Comparison of ENCODE assay signal across 8 cellular contexts in the genomic region with DNA sequence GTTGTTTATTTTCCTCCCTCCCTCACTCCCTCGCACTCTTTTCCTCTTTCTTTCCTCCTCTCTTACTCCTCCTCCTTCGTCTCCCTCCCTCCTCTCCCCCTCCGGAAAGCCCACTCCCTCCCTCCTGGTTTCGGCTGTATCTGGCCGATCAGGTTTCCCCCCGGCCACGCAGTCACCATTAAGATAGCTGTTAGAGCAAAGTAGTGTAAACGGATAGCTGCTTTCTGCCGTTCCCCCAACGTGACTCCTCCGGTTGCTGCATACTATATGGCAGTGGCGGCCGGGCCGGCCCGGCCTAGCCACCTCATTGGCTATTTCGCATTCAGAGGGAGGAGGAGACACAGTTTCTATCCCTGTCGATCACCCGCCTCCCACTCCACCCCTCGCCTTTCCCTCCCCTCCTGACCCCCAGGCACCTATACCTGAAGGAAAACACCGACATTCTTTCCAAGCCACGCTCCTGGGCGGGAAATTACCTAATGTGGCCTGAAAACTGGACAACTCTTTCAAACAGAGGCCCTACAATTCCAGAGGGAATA. TPM values are rescaled to one million over a fixed set of nuclear protein-coding genes. Genes with fewer than 3 reads are reported as not detected.
DNase-seq lines count a peak whose midpoint lies in the region; ATAC-seq and TF ChIP-seq lines count a peak whose summit lies in the region.

A gene (minus strand): TSS at position 272 of the 539 bp plus-strand sequence. CDS start 277 bp downstream, outside the sequence.

- peaks cover 0 to 32% of the 10 kb centered on the region in 2 donors for H3K4me1 ChIP-seq in left lung

- peaks cover 0 to 100% of the 10 kb centered on the region in 2 donors for H3K27me3 ChIP-seq in left lung

- no peaks in the 10 kb centered on the region for H3K36me3 ChIP-seq in left lung

- DNase-seq in GM03348 (ENCODE audit: low spot score) (peak; percentile 94), NCI-H1436 treated with DMSO at 0.1 percent for 48 hours (lab: John Stamatoyannopoulos, UW) (peak; percentile 74), T-helper 9 cell (peak; percentile 0), dermis microvascular lymphatic vessel endothelial cell (ENCODE audit: low read depth in 2 of 2) (peak; percentile 54 to 88), left lung (peak; percentile 78 to 83), NOMO-1 treated with dmso at 0.1 percent for 144 hours (lab: John Stamatoyannopoulos, UW; ENCODE audit: unreplicated experiment) (no peak)
- DNase-seq in stimulated activated naive CD8-positive, alpha-beta T cell treated with anti-CD3 and anti-CD28 coated beads, Interleukin-15, Interleukin-2, amounts not matched to agents 100 U/mL and 50 U/mL, for 24 hours, result peak; percentile 22

- intact Hi-C loops in left lung (cut with DNase I), result no loop called here

- ATAC-seq in HG02610 (IDR thresholded peaks at IDR 0.05; ENCODE audit: unreplicated experiment), result peak; percentile 73
- ATAC-seq in left lung, result peak; percentile 83
- peak; percentile 20 for ATAC-seq in stimulated activated naive CD8-positive, alpha-beta T cell treated with anti-CD3 and anti-CD28 coated beads, Interleukin-15, Interleukin-2, amounts not matched to agents 100 U/mL and 50 U/mL, for 24 hours

- TF ChIP-seq CTCF in left lung (IDR thresholded peaks at IDR 0.05), result no peak

- peak within 1 kb of the TSS; percentile 55 to 66 for H3K4me3 ChIP-seq in left lung

- no peaks in the 10 kb centered on the region for H3K9me3 ChIP-seq in left lung

- H3K27ac ChIP-seq in left lung, result peak within 1 kb of the TSS in 1 of 2 donors; percentile 53

RNA-seq across cellular contexts. Expression of the gene that starts here (rescaled TPM):
- total RNA-seq in dermis microvascular lymphatic vessel endothelial cell (0.51 TPM in 2 replicates), left lung (1 to 10 TPM; 1.9 to 3.6 TPM)

Comparison
In these comparisons a context has a peak if more than half of its experiments do, and no peak if none do; other contexts are left out.
1. Peak in DNase-seq in dermis microvascular lymphatic vessel endothelial cell; RNA of the gene not detected or under 1 TPM.
2. ATAC-seq: peak in every context shown above with its lines; median percentile 83 in left lung; 73 in HG02610; 20 in stimulated activated naive CD8-positive, alpha-beta T cell treated with anti-CD3 and anti-CD28 coated beads, Interleukin-15, Interleukin-2, amounts not matched to agents 100 U/mL and 50 U/mL, for 24 hours.